ENCODE assay signal across 27 cellular contexts in genomic region chr18:63905361-63905760, GRCh38. TPM values are rescaled to one million over a fixed set of nuclear protein-coding genes. Genes with fewer than 3 reads are reported as not detected.
A peak's percentile ranks its signal among the peaks of the same experiment; 100 is the strongest.
DNase-seq lines count a peak whose midpoint lies in the region; ATAC-seq and TF ChIP-seq lines count a peak whose summit lies in the region.
"Had no signal": no experiment of that assay in that cellular context is flagged by ENCODE, and none has a peak within 500 bp of the region (broad histone marks: within the 10 kb centered on the region; RNA-seq: fewer than 3 reads in every experiment).

No MANE protein-coding gene starts in this region.

- DNase-seq in M059J (ENCODE audit: low read depth) (peak; percentile 18), epithelial cell of prostate (ENCODE audit: low read depth, low spot score) (no peak), substantia nigra (lab: John Stamatoyannopoulos, UW) (no peak), left colon (no peak)
- DNase-seq: activated CD4-positive, alpha-beta T cell treated with anti-CD3 and anti-CD28 coated beads for 36 hours; activated T-cell treated with anti-CD3 and anti-CD28 coated beads, Interleukin-2, amount 50 U/mL, for 4 hours; body of pancreas; hippocampal formation; midbrain; natural killer cell; NCI-H1048; NCI-H187 treated with DMSO at 0.1 percent for 48 hours; NCI-H226; SHP77 treated with DMSO at 0.1 percent for 48 hours had no signal

- no peaks in the 10 kb centered on the region for H4K20me1 ChIP-seq in BLaER1 treated with 17β-estradiol and CSF1 and Interleukin-3, amounts not matched to agents 10 nM and 100 nM

- H3K9ac ChIP-seq in BLaER1 treated with 17β-estradiol and CSF1 and Interleukin-3, amounts not matched to agents 10 nM and 100 nM = no peak overlapping the region
- H3K9ac ChIP-seq: KMS-11 had no signal

- H3K4me2 ChIP-seq in BLaER1 treated with 17β-estradiol and CSF1 and Interleukin-3, amounts not matched to agents 10 nM and 100 nM = peak overlapping the region in 10 of 11 experiments; percentile 22 to 69 (median 52); a peak in 17 of 22 replicates
- H3K4me2 ChIP-seq: KMS-11 had no signal

- peak overlapping the region in 1 of 11 experiments; percentile 14; a peak in 1 of 22 replicates for H3K27ac ChIP-seq in BLaER1 treated with 17β-estradiol and CSF1 and Interleukin-3, amounts not matched to agents 10 nM and 100 nM
- H3K27ac ChIP-seq in epithelial cell of prostate (peak overlapping the region; percentile 4), substantia nigra (ENCODE audit: low read depth, low read length, poor library complexity, severe bottlenecking) (no peak overlapping the region)
- H3K27ac ChIP-seq: body of pancreas, KMS-11, skin epidermis had no signal

- ATAC-seq in GM18498 (IDR thresholded peaks at IDR 0.05; ENCODE audit: unreplicated experiment) = peak; percentile 25
- ATAC-seq in esophagus mucosa = no peak
- no peak for ATAC-seq in SK-N-SH treated with all-trans-retinoic acid at 6 μM for 48 hours
- ATAC-seq in left colon = no peak
- ATAC-seq: activated CD4-positive, alpha-beta T cell treated with anti-CD3 and anti-CD28 coated beads for 36 hours; activated T-cell treated with anti-CD3 and anti-CD28 coated beads, Interleukin-2, amount 50 U/mL, for 4 hours; body of pancreas; natural killer cell had no signal

- H3K27me3 ChIP-seq in BLaER1 treated with 17β-estradiol and CSF1 and Interleukin-3, amounts not matched to agents 10 nM and 100 nM = no peaks in the 10 kb centered on the region
- H3K27me3 ChIP-seq: body of pancreas had no signal

- H3K9me3 ChIP-seq in BLaER1 treated with 17β-estradiol and CSF1 and Interleukin-3, amounts not matched to agents 10 nM and 100 nM (replicated peaks in 1 of 11) = peaks cover 0 to 8% (median 0%) of the 10 kb centered on the region in 11 experiments; a peak in 2 of 22 replicates
- H3K9me3 ChIP-seq: body of pancreas had no signal

- H3K4me3 ChIP-seq in BLaER1 treated with 17β-estradiol and CSF1 and Interleukin-3, amounts not matched to agents 10 nM and 100 nM = no peak overlapping the region
- H3K4me3 ChIP-seq: body of pancreas, skin epidermis had no signal

- no peaks in the 10 kb centered on the region for H3K36me3 ChIP-seq in BLaER1 treated with 17β-estradiol and CSF1 and Interleukin-3, amounts not matched to agents 10 nM and 100 nM

- peaks cover 0 to 21% (median 11%) of the 10 kb centered on the region in 10 experiments; a peak in 17 of 20 replicates for H3K4me1 ChIP-seq in BLaER1 treated with 17β-estradiol and CSF1 and Interleukin-3, amounts not matched to agents 10 nM and 100 nM
- H3K4me1 ChIP-seq: body of pancreas had no signal

- intact Hi-C loops in left colon (cut with DNase I, micrococcal nuclease) = no loop called here

TF ChIP-seq in SK-N-SH treated with all-trans-retinoic acid at 6 μM for 48 hours, 23 proteins besides CTCF, POLR2A, EP300 and RAD21:
- TF ChIP-seq ZNF70 (CRISPR knock-in tag; IDR thresholded peaks at IDR 0.05) = no peak
- no peak for TF ChIP-seq ZC3H10 (CRISPR knock-in tag; IDR thresholded peaks at IDR 0.05)
- TF ChIP-seq GLIS3 (CRISPR knock-in tag; IDR thresholded peaks at IDR 0.05) = no peak
- no peak for TF ChIP-seq BACH2 (CRISPR knock-in tag; IDR thresholded peaks at IDR 0.05; ENCODE audit: borderline replicate concordance)
- no peak for TF ChIP-seq TCF4 (CRISPR knock-in tag; IDR thresholded peaks at IDR 0.05; ENCODE audit: borderline replicate concordance)

RNA-seq across cellular contexts. Expression of gene SERPINB10, which starts 2.4 kb away (rescaled TPM):
- not detected in 2 replicates for total RNA-seq in M059J (2014; rRNA removed; shearing (Covaris generic))
- total RNA-seq in esophagus mucosa = 0.36 TPM
- not detected for total RNA-seq in left colon
- total RNA-seq: activated CD4-positive, alpha-beta T cell treated with anti-CD3 and anti-CD28 coated beads for 36 hours; body of pancreas; cerebellum; fibroblast of villous mesenchyme; H1; osteocyte; renal cortical epithelial cell; subcutaneous adipose tissue; ureter had no signal

RNA-seq across cellular contexts. Expression of gene SERPINB2, which starts 17.9 kb away (rescaled TPM):
- total RNA-seq in M059J (2014; rRNA removed; shearing (Covaris generic)) = 24.2 and 26.6 TPM in 2 replicates
- total RNA-seq in esophagus mucosa (139 TPM), left colon (not detected)
- total RNA-seq: activated CD4-positive, alpha-beta T cell treated with anti-CD3 and anti-CD28 coated beads for 36 hours; cerebellum; H1; osteocyte; renal cortical epithelial cell; ureter had no signal

RNA-seq across cellular contexts. Expression of gene HMSD, which starts 43.7 kb away (rescaled TPM):
- total RNA-seq in M059J (2014; rRNA removed; shearing (Covaris generic)) = 0.84 and 1.6 TPM in 2 replicates
- 2.0 TPM for total RNA-seq in esophagus mucosa
- under 1 TPM in 1 of 2 donors, not detected in 1; 0.55 TPM for total RNA-seq in left colon
- total RNA-seq: body of pancreas, cerebellum, natural killer cell, osteocyte, renal cortical epithelial cell, subcutaneous adipose tissue, ureter had no signal

Comparison
In these comparisons a context has a peak if more than half of its experiments do, and no peak if none do; other contexts are left out.
1. RNA of gene SERPINB2, which starts 17.9 kb away (total RNA-seq): 139 TPM in esophagus mucosa (single experiment) and 24.2 to 26.6 TPM in M059J; not detected in left colon; every median in the first group is over 10 times any median in the second.